2 cellular contexts compared by ENCODE assay signal in the genomic region with DNA sequence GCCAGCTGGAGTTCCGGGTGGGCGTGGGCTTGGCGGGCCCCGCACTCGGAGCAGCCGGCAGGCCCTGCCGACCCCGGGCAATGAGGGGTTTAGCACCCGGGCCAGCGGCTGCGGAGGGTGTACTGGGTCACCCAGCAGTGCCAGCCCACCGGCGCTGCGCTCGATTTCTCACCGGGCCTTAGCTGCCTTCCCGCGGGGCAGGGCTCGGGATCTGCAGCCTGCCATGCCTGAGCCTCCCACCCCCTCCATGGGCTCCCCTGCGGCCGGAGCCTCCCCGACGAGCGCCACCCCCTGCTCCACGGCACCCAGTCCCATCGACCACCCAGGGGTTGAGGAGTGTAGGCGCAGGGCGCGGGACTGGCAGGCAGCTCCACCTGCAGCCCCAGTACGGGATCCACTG. TPM values are rescaled to one million over a fixed set of nuclear protein-coding genes. Genes with fewer than 3 reads are reported as not detected.
"Had no signal": no experiment of that assay in that cellular context is flagged by ENCODE, and none has a peak within 500 bp of the region (broad histone marks: within the 10 kb centered on the region; RNA-seq: fewer than 3 reads in every experiment).

No MANE protein-coding gene starts in this region.

RNA-seq across cellular contexts. Expression of a gene that starts 2.6 kb away (rescaled TPM):
- total RNA-seq: left lobe of liver, mononuclear cell had no signal
